ENCODE assay signal across 26 cellular contexts in genomic region chr5:58330781-58331180, GRCh38.
DNase-seq lines count a peak whose midpoint lies in the region; ATAC-seq and TF ChIP-seq lines count a peak whose summit lies in the region.
"Had no signal": no experiment of that assay in that cellular context is flagged by ENCODE, and none has a peak within 500 bp of the region (broad histone marks: within the 10 kb centered on the region; RNA-seq: fewer than 3 reads in every experiment).

No MANE protein-coding gene starts in this region.

- H3K36me3 ChIP-seq in RWPE2 (ENCODE audit: low read depth) = no peaks in the 10 kb centered on the region
- H3K36me3 ChIP-seq in gastroesophageal sphincter = no peaks in the 10 kb centered on the region
- H3K36me3 ChIP-seq: BE2C, SJSA1 had no signal

- DNase-seq in DMS53 (lab: John Stamatoyannopoulos, UW) (peak; percentile 69), HPDE6-E6E7 (ENCODE audit: extremely low spot score) (peak; percentile 70), RWPE2 (ENCODE audit: low spot score) (no peak), NCI-H2081 treated with DMSO at 0.1 percent for 48 hours (lab: John Stamatoyannopoulos, UW) (no peak), erythroblast (lab: John Stamatoyannopoulos, UW) (no peak)
- DNase-seq: 8988T; ACHN; BE2C; CD8-positive, alpha-beta memory T cell; DMS 273 treated with DMSO at 0.1 percent for 48 hours; DND-41; H7; HFFc6; NCI-H1048; NCI-H1417; NCI-H1694; NCI-H2029 treated with DMSO at 0.1 percent for 48 hours; NCI-H2227 treated with DMSO at 0.1 percent for 48 hours; NCI-H526 treated with DMSO at 0.1 percent for 48 hours; OCI-M1; Right ventricle myocardium superior had no signal

- TF ChIP-seq POLR2A in gastroesophageal sphincter (IDR thresholded peaks at IDR 0.05) = no peak
- TF ChIP-seq POLR2A in erythroblast (IDR thresholded peaks at IDR 0.05; ENCODE audit: low read length) = no peak

- ATAC-seq in RWPE2 (ENCODE audit: low read depth) (peak; percentile 98), esophagus mucosa (peak; percentile 93), gastroesophageal sphincter (no peak), HG02588 (IDR thresholded peaks at IDR 0.05; ENCODE audit: unreplicated experiment) (no peak)

- TF ChIP-seq CTCF in RWPE2 (IDR thresholded peaks at IDR 0.05; ENCODE audit: poor library complexity, severe bottlenecking) = no peak
- no peak for TF ChIP-seq CTCF in gastroesophageal sphincter (IDR thresholded peaks at IDR 0.05)

- H3K4me1 ChIP-seq in RWPE2 (ENCODE audit: insufficient read depth, poor library complexity, severe bottlenecking) (peaks cover 18% of the 10 kb centered on the region), gastroesophageal sphincter (no peaks in the 10 kb centered on the region)
- H3K4me1 ChIP-seq: SJSA1 had no signal

- 87 to 92% methylated on average over 2 of the region's 2 CpGs for WGBS in gastroesophageal sphincter (ENCODE audit: low coverage in 1 of 2), 2 donors

- H3K27me3 ChIP-seq in RWPE2 (ENCODE audit: insufficient read depth, poor library complexity, severe bottlenecking) = no peaks in the 10 kb centered on the region
- no peaks in the 10 kb centered on the region for H3K27me3 ChIP-seq in gastroesophageal sphincter
- H3K27me3 ChIP-seq: BE2C, SJSA1 had no signal

- H3K9me3 ChIP-seq in RWPE2 (ENCODE audit: severe bottlenecking) (no peaks in the 10 kb centered on the region), gastroesophageal sphincter (no peaks in the 10 kb centered on the region)
- H3K9me3 ChIP-seq: BE2C, SJSA1 had no signal

- H3K27ac ChIP-seq in RWPE2 (ENCODE audit: poor library complexity, severe bottlenecking) (peak overlapping the region; percentile 59), gastroesophageal sphincter (no peak overlapping the region)
- H3K27ac ChIP-seq: KMS-11, SJSA1 had no signal

- TF ChIP-seq EP300 in gastroesophageal sphincter (IDR thresholded peaks at IDR 0.05) = no peak

- H3K4me3 ChIP-seq in RWPE2 (ENCODE audit: severe bottlenecking) (no peak overlapping the region), gastroesophageal sphincter (no peak overlapping the region)
- H3K4me3 ChIP-seq: SJSA1 had no signal

Comparison
In these comparisons a context has a peak if more than half of its experiments do, and no peak if none do; other contexts are left out.
1. DNase-seq: peak in DMS53 (single experiment) and HPDE6-E6E7 (single experiment); none in RWPE2 (single experiment), NCI-H2081 treated with DMSO at 0.1 percent for 48 hours (single experiment) and erythroblast (0 of 2).
2. ATAC-seq: peak in RWPE2 (single experiment) and esophagus mucosa (single experiment); none in gastroesophageal sphincter (single experiment) and HG02588 (single experiment).